Comparison of ENCODE assay signal across 1 cellular context in the genomic region with DNA sequence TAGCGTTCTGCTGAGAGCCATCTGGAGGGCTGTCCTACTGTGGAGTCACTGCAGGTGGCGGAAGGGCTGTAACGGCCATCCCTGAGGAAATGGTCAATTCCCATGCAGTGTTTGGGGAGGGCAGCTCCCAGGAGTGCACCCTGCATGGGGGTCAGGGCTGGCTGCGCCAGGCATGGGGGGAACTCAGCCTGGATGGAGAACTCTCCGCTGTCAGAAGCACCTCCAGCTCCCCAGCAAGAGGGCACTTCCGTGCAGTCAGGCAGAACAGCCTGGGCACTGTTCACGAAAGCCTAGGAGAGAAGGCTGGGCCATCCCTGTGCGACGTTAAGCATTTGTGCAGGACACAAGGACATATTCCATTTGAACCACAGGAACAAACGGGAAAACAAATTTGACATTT.
TF ChIP-seq lines count a peak whose summit lies in the region.

No MANE protein-coding gene starts in this region.

TF ChIP-seq in IMR-90, 13 proteins besides CTCF, POLR2A, EP300 and RAD21:
- TF ChIP-seq MAFK (IDR thresholded peaks at IDR 0.05; ENCODE audit: low read depth, low read length) (no peak), RCOR1 (IDR thresholded peaks at IDR 0.05; ENCODE audit: insufficient replicate concordance, low read length) (no peak), CHD1 (IDR thresholded peaks at IDR 0.05; ENCODE audit: low read depth, low read length) (no peak), BHLHE40 (IDR thresholded peaks at IDR 0.05; ENCODE audit: low read depth, low read length) (no peak), FOS (IDR thresholded peaks at IDR 0.05; ENCODE audit: low read depth, low read length) (no peak), RFX5 (IDR thresholded peaks at IDR 0.05; ENCODE audit: low read depth, low read length) (no peak), MAZ (IDR thresholded peaks at IDR 0.05; ENCODE audit: borderline replicate concordance, low read depth, low read length) (no peak), NFE2L2 (IDR thresholded peaks at IDR 0.05; ENCODE audit: low read depth, low read length) (no peak), CEBPB (IDR thresholded peaks at IDR 0.05; ENCODE audit: low read depth, low read length) (no peak), MXI1 (IDR thresholded peaks at IDR 0.05; ENCODE audit: borderline replicate concordance, low read depth, low read length) (no peak), SMC3 (IDR thresholded peaks at IDR 0.05; ENCODE audit: low read depth, low read length) (no peak)
- TF ChIP-seq, protein P1, sequence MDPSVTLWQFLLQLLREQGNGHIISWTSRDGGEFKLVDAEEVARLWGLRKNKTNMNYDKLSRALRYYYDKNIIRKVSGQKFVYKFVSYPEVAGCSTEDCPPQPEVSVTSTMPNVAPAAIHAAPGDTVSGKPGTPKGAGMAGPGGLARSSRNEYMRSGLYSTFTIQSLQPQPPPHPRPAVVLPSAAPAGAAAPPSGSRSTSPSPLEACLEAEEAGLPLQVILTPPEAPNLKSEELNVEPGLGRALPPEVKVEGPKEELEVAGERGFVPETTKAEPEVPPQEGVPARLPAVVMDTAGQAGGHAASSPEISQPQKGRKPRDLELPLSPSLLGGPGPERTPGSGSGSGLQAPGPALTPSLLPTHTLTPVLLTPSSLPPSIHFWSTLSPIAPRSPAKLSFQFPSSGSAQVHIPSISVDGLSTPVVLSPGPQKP (IDR thresholded peaks at IDR 0.05; ENCODE audit: borderline replicate concordance, low read depth, low read length) = no peak
- TF ChIP-seq, protein P2, sequence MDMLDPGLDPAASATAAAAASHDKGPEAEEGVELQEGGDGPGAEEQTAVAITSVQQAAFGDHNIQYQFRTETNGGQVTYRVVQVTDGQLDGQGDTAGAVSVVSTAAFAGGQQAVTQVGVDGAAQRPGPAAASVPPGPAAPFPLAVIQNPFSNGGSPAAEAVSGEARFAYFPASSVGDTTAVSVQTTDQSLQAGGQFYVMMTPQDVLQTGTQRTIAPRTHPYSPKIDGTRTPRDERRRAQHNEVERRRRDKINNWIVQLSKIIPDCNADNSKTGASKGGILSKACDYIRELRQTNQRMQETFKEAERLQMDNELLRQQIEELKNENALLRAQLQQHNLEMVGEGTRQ (IDR thresholded peaks at IDR 0.05; ENCODE audit: low read depth, low read length) = no peak
